9 cellular contexts compared by ENCODE assay signal in genomic region chr11:112082729-112083128, GRCh38. TPM values are rescaled to one million over a fixed set of nuclear protein-coding genes. Genes with fewer than 3 reads are reported as not detected.
DNase-seq lines count a peak whose midpoint lies in the region; ATAC-seq and TF ChIP-seq lines count a peak whose summit lies in the region.
"Had no signal": no experiment of that assay in that cellular context is flagged by ENCODE, and none has a peak within 500 bp of the region (broad histone marks: within the 10 kb centered on the region; RNA-seq: fewer than 3 reads in every experiment).

No MANE protein-coding gene starts in this region.

- no peaks in the 10 kb centered on the region for H3K27me3 ChIP-seq in mammary epithelial cell (ENCODE audit: insufficient read depth, low read length)
- H3K27me3 ChIP-seq in smooth muscle cell (ENCODE audit: low read depth), result no peaks in the 10 kb centered on the region

- H3K27ac Mint-ChIP-seq in activated CD8-positive, alpha-beta memory T cell treated with anti-CD3 and anti-CD28 coated beads, Interleukin-2, amount 10 ng/mL, durations not matched to agents 7 days and 5 days, result peak overlapping the region; percentile 67

- no peak overlapping the region for H3K9ac ChIP-seq in mammary epithelial cell (ENCODE audit: insufficient read depth, low read length)
- H3K9ac ChIP-seq in smooth muscle cell (ENCODE audit: low read depth), result no peak overlapping the region

- no peaks in the 10 kb centered on the region for H3K9me3 Mint-ChIP-seq in activated CD8-positive, alpha-beta memory T cell treated with anti-CD3 and anti-CD28 coated beads, Interleukin-2, amount 10 ng/mL, durations not matched to agents 7 days and 5 days (ENCODE audit: low read depth)

- intact Hi-C loops in mammary epithelial cell (cut with micrococcal nuclease), result no loop called here

- TF ChIP-seq CTCF in mammary epithelial cell (conservative IDR thresholded peaks at IDR 0.05 in 1 of 2, IDR thresholded peaks at IDR 0.05 in 1 of 2; ENCODE audit: extremely low read depth in 1 of 2, insufficient read depth in 1 of 2, low read depth in 1 of 2, low read length in 2 of 2) (no peak), smooth muscle cell (IDR thresholded peaks at IDR 0.05; ENCODE audit: borderline replicate concordance, insufficient read depth, poor library complexity, severe bottlenecking) (no peak)

- CTCF ChIA-PET in activated CD8-positive, alpha-beta memory T cell treated with anti-CD3 and anti-CD28 coated beads, Interleukin-2, amount 10 ng/mL, durations not matched to agents 7 days and 5 days (lab: Charles Lee), result interaction anchor here (1.2 to 1.3 kb wide), 2 partner anchors 8 to 31 kb away, joined by 3 to 5 read pairs; no protein-coding TSS in a partner anchor
- CTCF ChIA-PET in mammary epithelial cell (lab: Charles Lee; ENCODE audit: low non-redundant PET), result interaction anchor here (0.5 kb wide), 1 partner anchor 30 kb away, joined by 4 read pairs; no protein-coding TSS in a partner anchor

- H3K4me1 ChIP-seq in mammary epithelial cell (ENCODE audit: insufficient read depth, low read length), result peaks cover 8% of the 10 kb centered on the region
- peaks cover 10% of the 10 kb centered on the region for H3K4me1 ChIP-seq in smooth muscle cell (ENCODE audit: low read depth)

- H3K79me2 ChIP-seq in mammary epithelial cell (ENCODE audit: insufficient read depth, low read length) (peaks cover 61% of the 10 kb centered on the region), smooth muscle cell (ENCODE audit: low read depth) (peaks cover 24% of the 10 kb centered on the region)

- dilution Hi-C loops in mammary epithelial cell (cut with HindIII; ENCODE audit: low sequenced_read_pairs), result no loop called here

- H3K4me3 ChIP-seq in mammary epithelial cell (replicated peaks in 1 of 3; ENCODE audit: insufficient read depth in 1 of 3, low read depth in 2 of 3, low read length in 3 of 3) (no peak overlapping the region), smooth muscle cell (no peak overlapping the region)

- in situ Hi-C loops in mammary epithelial cell (cut with MboI; ENCODE audit: low sequenced_read_pairs in 2 of 2), result no loop called here

- peak; percentile 13 for ATAC-seq in activated CD8-positive, alpha-beta memory T cell treated with anti-CD3 and anti-CD28 coated beads, Interleukin-2, amount 10 ng/mL, durations not matched to agents 7 days and 5 days
- ATAC-seq in activated CD4-positive, CD25-positive, alpha-beta regulatory T cell treated with anti-CD3 and anti-CD28 coated beads, Interleukin-2, amount 50 U/mL, for 24 hours, result no peak

- BruUV-seq in mammary epithelial cell (replicated peaks; lab: Mats Ljungman, UMichigan), result TSS peak; percentile 17

- peaks cover 46% of the 10 kb centered on the region for H3K4me1 Mint-ChIP-seq in activated CD8-positive, alpha-beta memory T cell treated with anti-CD3 and anti-CD28 coated beads, Interleukin-2, amount 10 ng/mL, durations not matched to agents 7 days and 5 days

- H3K9me3 ChIP-seq in mammary epithelial cell (replicated peaks; ENCODE audit: insufficient read depth, low read length), result no peaks in the 10 kb centered on the region
- H3K9me3 ChIP-seq in smooth muscle cell (replicated peaks; ENCODE audit: low read depth), result no peaks in the 10 kb centered on the region

- WGBS in mammary epithelial cell (ENCODE audit: low coverage, missing lambda C conversion rate), result 74% methylated on average over 4 of the region's 4 CpGs
- 66% methylated on average over 4 of the region's 4 CpGs for WGBS in smooth muscle cell (ENCODE audit: low lambda C conversion rate)

- H4K20me1 ChIP-seq in mammary epithelial cell (ENCODE audit: insufficient read depth, low read length), result no peaks in the 10 kb centered on the region
- H4K20me1 ChIP-seq in smooth muscle cell (ENCODE audit: low read depth), result no peaks in the 10 kb centered on the region

- H3K27ac ChIP-seq in mammary epithelial cell (ENCODE audit: insufficient read depth, low read depth, low read length) (no peak overlapping the region), smooth muscle cell (ENCODE audit: low read depth) (peak overlapping the region; percentile 73)

- no peaks in the 10 kb centered on the region for H3K27me3 Mint-ChIP-seq in activated CD8-positive, alpha-beta memory T cell treated with anti-CD3 and anti-CD28 coated beads, Interleukin-2, amount 10 ng/mL, durations not matched to agents 7 days and 5 days

- peaks cover 43% of the 10 kb centered on the region for H3K36me3 ChIP-seq in mammary epithelial cell (ENCODE audit: insufficient read depth, low read length)
- H3K36me3 ChIP-seq in smooth muscle cell (ENCODE audit: low read depth), result peaks cover 11% of the 10 kb centered on the region

- H3K36me3 Mint-ChIP-seq in activated CD8-positive, alpha-beta memory T cell treated with anti-CD3 and anti-CD28 coated beads, Interleukin-2, amount 10 ng/mL, durations not matched to agents 7 days and 5 days, result peaks cover 54% of the 10 kb centered on the region

- H3F3A ChIP-seq in smooth muscle cell (ENCODE audit: low read depth), result peaks cover 21% of the 10 kb centered on the region

- H2AFZ ChIP-seq in mammary epithelial cell (ENCODE audit: low read depth, low read length) (no peak overlapping the region), smooth muscle cell (ENCODE audit: low read depth) (no peak overlapping the region)

- no peak overlapping the region for H3K4me3 Mint-ChIP-seq in activated CD8-positive, alpha-beta memory T cell treated with anti-CD3 and anti-CD28 coated beads, Interleukin-2, amount 10 ng/mL, durations not matched to agents 7 days and 5 days

- H3K4me2 ChIP-seq in mammary epithelial cell (ENCODE audit: insufficient read depth, low read depth, low read length) (no peak overlapping the region), smooth muscle cell (no peak overlapping the region)

- peak; percentile 61 for DNase-seq in activated CD8-positive, alpha-beta memory T cell treated with anti-CD3 and anti-CD28 coated beads, Interleukin-2, amount 10 ng/mL, durations not matched to agents 7 days and 5 days
- no peak for DNase-seq in activated CD8-positive, alpha-beta memory T cell treated with anti-CD3 and anti-CD28 coated beads, Interleukin-2, amount 50 U/mL, for 48 hours
- peak; percentile 22 for DNase-seq in OCI-M1 (lab: John Stamatoyannopoulos, UW)
- DNase-seq in mammary epithelial cell, result peak; percentile 31
- DNase-seq in smooth muscle cell (lab: John Stamatoyannopoulos, UW; ENCODE audit: unreplicated experiment), result no peak
- no peak for DNase-seq in GF-D8 (lab: John Stamatoyannopoulos, UW)
- no peak for DNase-seq in SKM-1 treated with dmso at 0.1 percent for 144 hours (lab: John Stamatoyannopoulos, UW; ENCODE audit: unreplicated experiment)
- DNase-seq: activated CD4-positive, alpha-beta T cell treated with anti-CD3 and anti-CD28 coated beads, Interleukin-2, amount 50 U/mL, for 4 hours had no signal

RNA-seq across cellular contexts. Expression of gene TIMM8B, which starts 3.8 kb away (rescaled TPM):
- 10 to 100 TPM; 44.2 to 59.8 TPM for total RNA-seq in activated CD8-positive, alpha-beta memory T cell treated with anti-CD3 and anti-CD28 coated beads, Interleukin-2, amount 10 ng/mL, durations not matched to agents 7 days and 5 days
- 10 to 100 TPM; 21.8 to 58.7 TPM for total RNA-seq in mammary epithelial cell
- polyA plus RNA-seq in mammary epithelial cell, result 108 TPM
- polyA minus RNA-seq in mammary epithelial cell, result 71.6 TPM
- 31.9 and 55.7 TPM in 2 replicates for total RNA-seq in smooth muscle cell
- polyA plus RNA-seq in smooth muscle cell, result 79.8 and 87.5 TPM in 2 replicates

RNA-seq across cellular contexts. Expression of gene SDHD, which starts 3.9 kb away (rescaled TPM):
- total RNA-seq in activated CD8-positive, alpha-beta memory T cell treated with anti-CD3 and anti-CD28 coated beads, Interleukin-2, amount 10 ng/mL, durations not matched to agents 7 days and 5 days, result 10 to 100 TPM; 71.8 to 93.5 TPM
- total RNA-seq in mammary epithelial cell (10 to 100 TPM; 57.7 to 58.5 TPM), smooth muscle cell (91.6 and 120 TPM in 2 replicates)
- polyA plus RNA-seq in mammary epithelial cell (112 TPM), smooth muscle cell (95.9 and 103 TPM in 2 replicates)
- 205 TPM for polyA minus RNA-seq in mammary epithelial cell

RNA-seq across cellular contexts. Expression of gene NKAPD1, which starts 8.6 kb away (rescaled TPM):
- 10 to 100 TPM; 20.6 to 22.5 TPM for total RNA-seq in activated CD8-positive, alpha-beta memory T cell treated with anti-CD3 and anti-CD28 coated beads, Interleukin-2, amount 10 ng/mL, durations not matched to agents 7 days and 5 days
- total RNA-seq in mammary epithelial cell, result 10 to 100 TPM; 16.9 to 17.3 TPM
- 17.0 TPM for polyA plus RNA-seq in mammary epithelial cell
- 1.9 TPM for polyA minus RNA-seq in mammary epithelial cell
- total RNA-seq in smooth muscle cell, result 19.9 and 22.0 TPM in 2 replicates
- 9.2 and 16.2 TPM in 2 replicates for polyA plus RNA-seq in smooth muscle cell

RNA-seq across cellular contexts. Expression of gene PIH1D2, which starts 8.9 kb away (rescaled TPM):
- total RNA-seq in activated CD8-positive, alpha-beta memory T cell treated with anti-CD3 and anti-CD28 coated beads, Interleukin-2, amount 10 ng/mL, durations not matched to agents 7 days and 5 days, result under 1 TPM in 1 of 2 experiments, not detected in 1; 0.49 TPM
- total RNA-seq in mammary epithelial cell (1 to 10 TPM; 2.2 TPM), smooth muscle cell (0.18 and 1.7 TPM in 2 replicates)
- polyA plus RNA-seq in mammary epithelial cell (0.91 TPM), smooth muscle cell (0.82 and 1.0 TPM in 2 replicates)
- polyA minus RNA-seq in mammary epithelial cell, result not detected

RNA-seq across cellular contexts. Expression of gene DLAT, which starts 57.5 kb away (rescaled TPM):
- 10 to 100 TPM; 34.7 to 43.6 TPM for total RNA-seq in activated CD8-positive, alpha-beta memory T cell treated with anti-CD3 and anti-CD28 coated beads, Interleukin-2, amount 10 ng/mL, durations not matched to agents 7 days and 5 days
- total RNA-seq in mammary epithelial cell (10 to 100 TPM; 38.6 to 42.0 TPM), smooth muscle cell (23.6 and 39.5 TPM in 2 replicates)
- polyA plus RNA-seq in mammary epithelial cell (34.5 TPM), smooth muscle cell (19.2 and 23.8 TPM in 2 replicates)
- 37.3 TPM for polyA minus RNA-seq in mammary epithelial cell

Comparison
In these comparisons a context has a peak if more than half of its experiments do, and no peak if none do; other contexts are left out.
1. DNase-seq: peak in activated CD8-positive, alpha-beta memory T cell treated with anti-CD3 and anti-CD28 coated beads, Interleukin-2, amount 10 ng/mL, durations not matched to agents 7 days and 5 days (single experiment), OCI-M1 (single experiment) and mammary epithelial cell (single experiment); none in activated CD8-positive, alpha-beta memory T cell treated with anti-CD3 and anti-CD28 coated beads, Interleukin-2, amount 50 U/mL, for 48 hours (single experiment), smooth muscle cell (single experiment), GF-D8 (single experiment) and SKM-1 treated with dmso at 0.1 percent for 144 hours (single experiment).